ENCODE assay signal across 8 cellular contexts in the genomic region with DNA sequence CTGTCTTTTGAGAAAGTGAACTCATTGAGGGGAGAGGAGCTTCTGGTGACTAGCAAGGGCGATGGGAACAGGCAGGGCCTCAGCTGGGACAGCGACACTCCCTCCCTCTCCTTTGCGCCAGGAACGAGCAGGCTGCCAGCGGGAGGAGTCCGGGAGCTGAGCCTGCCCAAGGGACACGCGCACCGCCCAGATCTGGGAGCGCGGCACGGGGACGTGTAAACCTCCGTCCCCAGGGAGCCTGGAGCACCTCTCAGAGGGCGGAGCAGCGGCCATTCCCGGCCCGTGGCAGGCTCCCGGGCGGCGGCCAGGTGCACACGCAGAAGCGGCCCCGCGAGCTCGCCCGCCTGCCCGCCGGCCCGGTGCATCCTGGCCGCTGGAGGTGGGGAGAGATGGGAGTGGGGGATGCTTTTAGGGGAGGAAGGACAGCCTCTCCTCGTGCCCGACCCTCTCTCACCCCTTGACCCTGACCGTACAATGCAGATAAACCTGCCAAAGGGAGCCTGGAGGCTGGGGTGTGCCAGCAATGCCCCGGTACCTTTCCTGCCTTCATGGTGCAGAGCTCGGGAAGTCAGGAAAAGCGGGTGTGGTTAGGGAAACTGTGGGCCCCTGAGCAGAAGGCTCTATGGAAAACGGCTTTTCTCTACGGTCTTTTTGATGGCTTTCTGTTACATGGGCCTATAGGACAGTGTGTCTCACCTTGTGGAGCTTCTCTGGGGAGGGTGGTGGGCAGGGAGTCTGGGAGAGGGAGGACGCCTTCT. TPM values are rescaled to one million over a fixed set of nuclear protein-coding genes. Genes with fewer than 3 reads are reported as not detected.
DNase-seq lines count a peak whose midpoint lies in the region; ATAC-seq and TF ChIP-seq lines count a peak whose summit lies in the region.
"Had no signal": no experiment of that assay in that cellular context is flagged by ENCODE, and none has a peak within 500 bp of the region (broad histone marks: within the 10 kb centered on the region; RNA-seq: fewer than 3 reads in every experiment).

No MANE protein-coding gene starts in this region.

- H3K27ac ChIP-seq in upper lobe of right lung = peak overlapping the region; percentile 79

- no peaks in the 10 kb centered on the region for H3K9me3 ChIP-seq in upper lobe of right lung

- in situ Hi-C loops in T47D (cut with HindIII; ENCODE audit: low pct_unique_long_range_greater_than_20kb, low sequenced_read_pairs) = no loop called here

- peak; percentile 100 for ATAC-seq in left lobe of liver
- ATAC-seq in upper lobe of right lung = peak; percentile 94
- ATAC-seq in HG03159 (IDR thresholded peaks at IDR 0.05; ENCODE audit: unreplicated experiment) = no peak

- peak; percentile 95 for DNase-seq in NCI-H146 (lab: John Stamatoyannopoulos, UW)
- peak; percentile 49 to 84 for DNase-seq in T47D (ENCODE audit: low read depth in 1 of 2, low spot score in 1 of 2)
- peak; percentile 87 for DNase-seq in left lobe of liver (ENCODE audit: low spot score)
- peak; percentile 94 for DNase-seq in upper lobe of right lung
- DNase-seq in OCI-M1 (lab: John Stamatoyannopoulos, UW) = no peak
- DNase-seq in stimulated activated naive CD4-positive, alpha-beta T cell treated with Interleukin-2 at 50 U/mL for 16 hours (lab: John Stamatoyannopoulos, UW) = no peak

- no peaks in the 10 kb centered on the region for H3K27me3 ChIP-seq in upper lobe of right lung

- no peak for TF ChIP-seq CTCF in upper lobe of right lung (IDR thresholded peaks at IDR 0.05)

- H3K4me1 ChIP-seq in upper lobe of right lung = no peaks in the 10 kb centered on the region

- peaks cover 4% of the 10 kb centered on the region for H3K36me3 ChIP-seq in upper lobe of right lung

- H3K4me3 ChIP-seq in upper lobe of right lung = peak overlapping the region; percentile 39

- intact Hi-C loops in upper lobe of right lung (cut with DNase I) = no loop called here

RNA-seq across cellular contexts. Expression of a gene that starts 2.2 kb away (rescaled TPM):
- total RNA-seq in left lobe of liver (0.45 TPM), upper lobe of right lung (345 TPM)
- total RNA-seq: endothelial cell of umbilical vein had no signal

Comparison
In these comparisons a context has a peak if more than half of its experiments do, and no peak if none do; other contexts are left out.
1. DNase-seq: peak in NCI-H146 (single experiment), T47D (2 of 2), left lobe of liver (single experiment) and upper lobe of right lung (single experiment); none in OCI-M1 (single experiment) and stimulated activated naive CD4-positive, alpha-beta T cell treated with Interleukin-2 at 50 U/mL for 16 hours (single experiment).
2. RNA of a gene that starts 2.2 kb away (total RNA-seq): 345 TPM in upper lobe of right lung (single experiment); 0.45 TPM in left lobe of liver (single experiment); every median in the first group is over 100 times any median in the second.